Comparison of ENCODE assay signal across 8 cellular contexts in the genomic region with DNA sequence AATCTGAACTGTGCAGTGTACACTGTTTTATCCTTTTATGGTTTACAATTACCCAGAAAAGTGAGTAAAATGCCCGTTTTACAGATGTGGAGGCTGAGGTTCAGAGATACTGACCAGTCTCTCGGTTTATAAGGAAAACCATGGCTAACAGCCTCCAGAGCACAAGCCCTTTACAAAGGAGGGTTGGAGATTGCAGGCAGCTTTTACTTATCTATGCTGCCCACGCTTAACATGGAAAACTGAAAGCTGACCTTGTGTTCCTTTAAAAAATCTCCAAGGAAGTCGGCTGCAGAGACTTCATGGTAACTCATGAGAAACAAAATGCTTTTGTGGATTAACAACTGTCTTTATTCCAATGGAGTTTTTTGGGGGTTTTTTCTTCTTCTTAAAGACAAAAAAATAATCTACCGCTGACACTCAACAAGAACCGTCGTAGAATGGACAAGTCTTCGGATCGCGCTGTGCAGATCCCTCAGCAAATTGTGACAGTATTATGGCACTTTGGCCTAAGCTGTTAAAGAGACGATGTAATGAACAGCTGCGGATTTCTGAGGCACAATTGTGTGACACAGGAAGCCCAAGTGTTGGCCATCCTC. TPM values are rescaled to one million over a fixed set of nuclear protein-coding genes. Genes with fewer than 3 reads are reported as not detected.
DNase-seq lines count a peak whose midpoint lies in the region; ATAC-seq and TF ChIP-seq lines count a peak whose summit lies in the region.

No MANE protein-coding gene starts in this region.

- peaks cover 18% of the 10 kb centered on the region for H3K4me1 ChIP-seq in endocrine pancreas (ENCODE audit: control insufficient read depth, insufficient read depth, low read length)
- peaks cover 16 to 18% of the 10 kb centered on the region in 2 experiments for H3K4me1 ChIP-seq in neutrophil (ENCODE audit: control insufficient read depth in 1 of 2, insufficient read depth in 1 of 2, low read depth in 1 of 2, low read length in 1 of 2)

- DNase-seq in DMS53 (lab: John Stamatoyannopoulos, UW) (peak; percentile 70), DMS53 treated with DMSO at 0.1 percent for 48 hours (lab: John Stamatoyannopoulos, UW; ENCODE audit: unreplicated experiment) (no peak), OCI-M2 (lab: John Stamatoyannopoulos, UW; ENCODE audit: unreplicated experiment) (peak; percentile 72), G401 (ENCODE audit: low spot score) (no peak)
- DNase-seq in effector CD8-positive, alpha-beta T cell (lab: John Stamatoyannopoulos, UW) = no peak

- no peak for TF ChIP-seq CTCF in neutrophil (IDR thresholded peaks at IDR 0.05)

- H3K9me3 ChIP-seq in endocrine pancreas (ENCODE audit: control insufficient read depth, low read length) (no peaks in the 10 kb centered on the region), neutrophil (no peaks in the 10 kb centered on the region)

- peak overlapping the region; percentile 89 for H3K9ac ChIP-seq in endocrine pancreas (ENCODE audit: control insufficient read depth, insufficient read depth, low read length)

- H3K27ac ChIP-seq in neutrophil = peak overlapping the region; percentile 84

- no peaks in the 10 kb centered on the region for H3K27me3 ChIP-seq in endocrine pancreas (ENCODE audit: control insufficient read depth, insufficient read depth, low read length)
- peaks cover 4% of the 10 kb centered on the region for H3K27me3 ChIP-seq in neutrophil

- in situ Hi-C loops in G401 (cut with HindIII; ENCODE audit: low sequenced_read_pairs) = no loop called here

- peak overlapping the region; percentile 63 for H3K4me3 ChIP-seq in endocrine pancreas (ENCODE audit: control insufficient read depth, insufficient read depth, low read length)
- H3K4me3 ChIP-seq in neutrophil (ENCODE audit: low read depth in 1 of 2, low read length in 1 of 2) = peak overlapping the region; percentile 99 to 100

- ATAC-seq in HG03095 (IDR thresholded peaks at IDR 0.05; ENCODE audit: unreplicated experiment) = no peak

- H3K36me3 ChIP-seq in endocrine pancreas (ENCODE audit: control insufficient read depth, insufficient read depth, low read length) (no peaks in the 10 kb centered on the region), neutrophil (peaks cover 8% of the 10 kb centered on the region)

RNA-seq across cellular contexts. Expression of a gene that starts 0.7 kb away (rescaled TPM):
- total RNA-seq in G401 (2014; rRNA removed; shearing (Covaris generic)) = 37.0 and 46.2 TPM in 2 replicates

RNA-seq across cellular contexts. Expression of a gene that starts 57.2 kb away (rescaled TPM):
- total RNA-seq in G401 (2014; rRNA removed; shearing (Covaris generic)) = 15.3 and 36.2 TPM in 2 replicates

Comparison
In these comparisons a context has a peak if more than half of its experiments do, and no peak if none do; other contexts are left out.
1. DNase-seq: peak in DMS53 (single experiment) and OCI-M2 (single experiment); none in DMS53 treated with DMSO at 0.1 percent for 48 hours (single experiment), G401 (single experiment) and effector CD8-positive, alpha-beta T cell (single experiment).